ENCODE assay signal across 8 cellular contexts in the genomic region with DNA sequence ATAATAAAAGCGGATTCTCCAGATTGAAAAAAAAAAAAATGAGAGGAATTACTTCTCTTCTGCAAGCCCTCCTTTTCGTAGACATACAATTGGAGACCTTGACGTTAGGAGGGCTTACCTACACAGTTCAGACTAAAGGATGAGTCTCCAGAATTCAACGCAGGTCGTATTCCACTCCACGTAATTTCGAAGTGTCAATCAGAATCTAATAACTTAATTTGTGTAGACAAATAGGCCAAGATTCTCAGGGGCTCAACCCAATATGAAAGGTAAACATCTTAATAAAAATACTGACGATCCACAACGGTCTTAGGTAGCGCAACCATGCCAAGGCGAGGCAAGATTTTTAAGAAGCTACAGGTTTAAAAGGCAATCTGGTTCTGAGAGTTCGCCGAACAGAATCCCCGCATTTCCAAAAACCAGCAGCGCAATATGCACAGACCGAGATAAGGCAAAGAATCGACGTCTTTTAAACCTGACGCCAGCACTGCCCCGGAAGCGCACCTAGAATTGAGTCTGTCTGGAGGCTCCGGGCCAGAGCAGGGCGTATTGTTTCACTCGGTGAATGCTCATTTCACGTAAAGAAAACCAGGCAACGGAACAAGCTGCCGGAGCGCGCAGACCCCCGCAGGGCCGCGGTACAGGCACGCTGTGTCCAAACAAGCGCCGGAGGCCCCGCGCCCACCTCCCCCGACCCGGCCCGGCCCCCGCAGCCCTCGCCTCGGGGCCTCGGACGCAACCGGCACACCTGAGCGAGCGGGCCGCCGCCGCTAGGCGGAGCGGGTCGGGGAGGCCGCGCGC. TPM values are rescaled to one million over a fixed set of nuclear protein-coding genes. Genes with fewer than 3 reads are reported as not detected.
DNase-seq lines count a peak whose midpoint lies in the region; ATAC-seq and TF ChIP-seq lines count a peak whose summit lies in the region.

No MANE protein-coding gene starts in this region.

- ATAC-seq in GM19463 (IDR thresholded peaks at IDR 0.05; ENCODE audit: unreplicated experiment) (peak; percentile 30), HG03521 (IDR thresholded peaks at IDR 0.05; ENCODE audit: unreplicated experiment) (peak; percentile 24)
- ATAC-seq in stimulated activated effector memory CD8-positive, alpha-beta T cell treated with anti-CD3 and anti-CD28 coated beads, Interleukin-12 subunit alpha, Interleukin-12 subunit beta, amount 100 ng/mL, for 72 hours = peak; percentile 66

- TF ChIP-seq RAD21 in liver (IDR thresholded peaks at IDR 0.05) = no peak

- no peaks in the 10 kb centered on the region for H3K9me3 Mint-ChIP-seq in chondrocyte (ENCODE audit: low read depth)
- no peaks in the 10 kb centered on the region for H3K9me3 Mint-ChIP-seq in stimulated activated effector memory CD8-positive, alpha-beta T cell treated with anti-CD3 and anti-CD28 coated beads, Interleukin-12 subunit alpha, Interleukin-12 subunit beta, amount 100 ng/mL, for 72 hours

- H3K9ac ChIP-seq in SK-N-MC (ENCODE audit: insufficient read length) (peak overlapping the region; percentile 93), liver (ENCODE audit: low read depth in 1 of 2, low read length in 2 of 2) (peak overlapping the region; percentile 68 to 85)

- WGBS in liver = 2% methylated on average over 57 of the region's 57 CpGs

- peak overlapping the region; percentile 13; the same call in 1 of the 2 replicates for H3K27ac ChIP-seq in SK-N-MC
- H3K27ac ChIP-seq in liver (ENCODE audit: low read depth in 1 of 2, low read length in 2 of 2) = peak overlapping the region; percentile 81 to 82

- TF ChIP-seq CTCF in chondrocyte (IDR thresholded peaks at IDR 0.05) = peak; percentile 72
- TF ChIP-seq CTCF in liver (IDR thresholded peaks at IDR 0.05; ENCODE audit: low read depth, low read length, missing input control) = no peak

- peak overlapping the region; percentile 94 for H3K27ac Mint-ChIP-seq in chondrocyte (ENCODE audit: unreplicated experiment)
- peak overlapping the region; percentile 92 for H3K27ac Mint-ChIP-seq in stimulated activated effector memory CD8-positive, alpha-beta T cell treated with anti-CD3 and anti-CD28 coated beads, Interleukin-12 subunit alpha, Interleukin-12 subunit beta, amount 100 ng/mL, for 72 hours

- peaks cover 25% of the 10 kb centered on the region for H3K4me1 Mint-ChIP-seq in chondrocyte (ENCODE audit: low read depth)
- peaks cover 17% of the 10 kb centered on the region for H3K4me1 Mint-ChIP-seq in stimulated activated effector memory CD8-positive, alpha-beta T cell treated with anti-CD3 and anti-CD28 coated beads, Interleukin-12 subunit alpha, Interleukin-12 subunit beta, amount 100 ng/mL, for 72 hours

- H3K36me3 Mint-ChIP-seq in chondrocyte (ENCODE audit: low read depth) = no peaks in the 10 kb centered on the region
- H3K36me3 Mint-ChIP-seq in stimulated activated effector memory CD8-positive, alpha-beta T cell treated with anti-CD3 and anti-CD28 coated beads, Interleukin-12 subunit alpha, Interleukin-12 subunit beta, amount 100 ng/mL, for 72 hours = peaks cover 26% of the 10 kb centered on the region

- no peaks in the 10 kb centered on the region for H3K27me3 Mint-ChIP-seq in chondrocyte (ENCODE audit: low read depth)

- DNase-seq in SK-N-MC (ENCODE audit: low read depth, low spot score) (no peak), chondrocyte (ENCODE audit: low spot score) (no peak), HK-2 (ENCODE audit: unreplicated experiment) (no peak)
- DNase-seq in stimulated activated effector memory CD8-positive, alpha-beta T cell treated with anti-CD3 and anti-CD28 coated beads, Interleukin-12 subunit alpha, Interleukin-12 subunit beta, amount 100 ng/mL, for 72 hours (ENCODE audit: low spot score in 2 of 2) = no peak

- H3K27me3 ChIP-seq in liver (ENCODE audit: control insufficient read depth in 4 of 4, insufficient read depth in 4 of 4, low read length in 3 of 4) = no peaks in the 10 kb centered on the region

- H3K36me3 ChIP-seq in SK-N-MC (ENCODE audit: insufficient read depth, low read length) = no peaks in the 10 kb centered on the region
- H3K36me3 ChIP-seq in liver (ENCODE audit: control insufficient read depth in 4 of 4, insufficient read depth in 3 of 4, low read depth in 1 of 4, low read length in 3 of 4) = no peaks in the 10 kb centered on the region

- H3K9me3 ChIP-seq in SK-N-MC (ENCODE audit: low read depth, low read length) = no peaks in the 10 kb centered on the region
- no peaks in the 10 kb centered on the region for H3K9me3 ChIP-seq in liver (ENCODE audit: control insufficient read depth in 4 of 4, low read length in 3 of 4)

- peak overlapping the region; percentile 84 for H3K4me3 Mint-ChIP-seq in chondrocyte (ENCODE audit: unreplicated experiment)
- peak overlapping the region; percentile 81 for H3K4me3 Mint-ChIP-seq in stimulated activated effector memory CD8-positive, alpha-beta T cell treated with anti-CD3 and anti-CD28 coated beads, Interleukin-12 subunit alpha, Interleukin-12 subunit beta, amount 100 ng/mL, for 72 hours

- H3K4me1 ChIP-seq in liver (ENCODE audit: control insufficient read depth in 4 of 4, insufficient read depth in 4 of 4, low read length in 3 of 4) = peaks cover 8 to 18% (median 13%) of the 10 kb centered on the region in 4 donors

- peak overlapping the region; percentile 100 for H3K4me3 ChIP-seq in GM08714 (ENCODE audit: low read length)
- H3K4me3 ChIP-seq in SK-N-MC = peak overlapping the region; percentile 86
- peak overlapping the region; percentile 74 to 100 (median 94) for H3K4me3 ChIP-seq in liver (ENCODE audit: low read depth in 1 of 3, low read length in 3 of 3)

TF ChIP-seq in liver, 16 proteins besides CTCF, POLR2A, EP300 and RAD21:
- TF ChIP-seq RXRA (IDR thresholded peaks at IDR 0.05) (no peak), MAX (IDR thresholded peaks at IDR 0.05) (peak; percentile 4), EGR1 (IDR thresholded peaks at IDR 0.05; ENCODE audit: low read depth in 2 of 2) (no peak), YY1 (IDR thresholded peaks at IDR 0.05) (no peak), GABPA (IDR thresholded peaks at IDR 0.05 in 1 of 2, conservative IDR thresholded peaks at IDR 0.05 in 1 of 2) (no peak)
- TF ChIP-seq, protein P1, sequence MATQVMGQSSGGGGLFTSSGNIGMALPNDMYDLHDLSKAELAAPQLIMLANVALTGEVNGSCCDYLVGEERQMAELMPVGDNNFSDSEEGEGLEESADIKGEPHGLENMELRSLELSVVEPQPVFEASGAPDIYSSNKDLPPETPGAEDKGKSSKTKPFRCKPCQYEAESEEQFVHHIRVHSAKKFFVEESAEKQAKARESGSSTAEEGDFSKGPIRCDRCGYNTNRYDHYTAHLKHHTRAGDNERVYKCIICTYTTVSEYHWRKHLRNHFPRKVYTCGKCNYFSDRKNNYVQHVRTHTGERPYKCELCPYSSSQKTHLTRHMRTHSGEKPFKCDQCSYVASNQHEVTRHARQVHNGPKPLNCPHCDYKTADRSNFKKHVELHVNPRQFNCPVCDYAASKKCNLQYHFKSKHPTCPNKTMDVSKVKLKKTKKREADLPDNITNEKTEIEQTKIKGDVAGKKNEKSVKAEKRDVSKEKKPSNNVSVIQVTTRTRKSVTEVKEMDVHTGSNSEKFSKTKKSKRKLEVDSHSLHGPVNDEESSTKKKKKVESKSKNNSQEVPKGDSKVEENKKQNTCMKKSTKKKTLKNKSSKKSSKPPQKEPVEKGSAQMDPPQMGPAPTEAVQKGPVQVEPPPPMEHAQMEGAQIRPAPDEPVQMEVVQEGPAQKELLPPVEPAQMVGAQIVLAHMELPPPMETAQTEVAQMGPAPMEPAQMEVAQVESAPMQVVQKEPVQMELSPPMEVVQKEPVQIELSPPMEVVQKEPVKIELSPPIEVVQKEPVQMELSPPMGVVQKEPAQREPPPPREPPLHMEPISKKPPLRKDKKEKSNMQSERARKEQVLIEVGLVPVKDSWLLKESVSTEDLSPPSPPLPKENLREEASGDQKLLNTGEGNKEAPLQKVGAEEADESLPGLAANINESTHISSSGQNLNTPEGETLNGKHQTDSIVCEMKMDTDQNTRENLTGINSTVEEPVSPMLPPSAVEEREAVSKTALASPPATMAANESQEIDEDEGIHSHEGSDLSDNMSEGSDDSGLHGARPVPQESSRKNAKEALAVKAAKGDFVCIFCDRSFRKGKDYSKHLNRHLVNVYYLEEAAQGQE (IDR thresholded peaks at IDR 0.05) = no peak

RNA-seq across cellular contexts. Expression of gene MBTPS1, which starts 0.6 kb away (rescaled TPM):
- 83.7 to 105 TPM (median 88.7 TPM) in 3 replicates for total RNA-seq in chondrocyte
- 10 to 100 TPM; 32.6 to 65.0 TPM for total RNA-seq in liver
- polyA plus RNA-seq in liver = 10 to 100 TPM; 21.1 to 29.0 TPM

RNA-seq across cellular contexts. Expression of gene HSDL1, which starts 28.9 kb away (rescaled TPM):
- 15.2 to 25.5 TPM (median 20.8 TPM) in 3 replicates for total RNA-seq in chondrocyte
- 1 to 10 TPM; 6.8 to 9.6 TPM for total RNA-seq in liver
- polyA plus RNA-seq in liver = 1 to 10 TPM; 3.0 to 3.8 TPM

RNA-seq across cellular contexts. Expression of gene DNAAF1, which starts 29.0 kb away (rescaled TPM):
- total RNA-seq in chondrocyte (not detected in 3 replicates), liver (under 1 TPM; under 0.01 to 0.08 TPM)
- polyA plus RNA-seq in liver = under 1 TPM in 1 of 2 donors, not detected in 1; 0.06 TPM
